Comparison of ENCODE assay signal across 8 cellular contexts in the genomic region with DNA sequence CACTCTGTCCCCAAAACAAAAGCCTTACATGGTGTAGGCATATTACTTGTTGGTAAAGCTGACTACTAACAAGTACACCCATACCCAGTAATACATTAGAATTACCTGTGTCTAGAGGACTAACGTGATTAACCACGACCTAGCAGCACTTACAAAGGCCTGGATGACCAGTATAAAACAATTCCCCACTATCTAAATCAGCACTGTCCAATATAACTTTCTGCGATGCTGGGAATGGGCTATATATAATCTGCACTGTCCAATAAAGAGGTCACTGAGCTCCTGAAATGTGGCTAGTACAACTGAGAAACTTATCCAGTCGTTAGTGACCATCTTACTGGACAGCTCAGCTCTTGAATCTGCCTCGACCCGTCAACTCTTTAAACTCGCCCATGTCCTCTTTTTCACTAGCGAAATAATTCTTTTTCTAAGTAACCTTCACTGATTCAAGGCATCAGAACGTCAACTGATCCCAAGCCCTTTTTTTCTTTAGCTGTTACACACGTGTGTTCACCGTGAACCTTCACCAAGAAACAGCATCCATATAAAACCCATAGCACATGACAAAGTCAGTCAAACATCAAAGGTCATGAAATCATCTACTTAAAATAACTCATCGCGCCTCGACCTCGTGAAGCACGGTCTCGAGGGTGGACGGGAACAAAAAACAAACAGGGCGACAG. TPM values are rescaled to one million over a fixed set of nuclear protein-coding genes. Genes with fewer than 3 reads are reported as not detected.
DNase-seq lines count a peak whose midpoint lies in the region; ATAC-seq and TF ChIP-seq lines count a peak whose summit lies in the region.

No MANE protein-coding gene starts in this region.

- H3K27me3 Mint-ChIP-seq in activated CD4-positive, alpha-beta T cell treated with anti-CD3 and anti-CD28 coated beads, Interleukin-2, amount 10 ng/mL, durations not matched to agents 7 days and 5 days = peaks cover 6% of the 10 kb centered on the region

- no peaks in the 10 kb centered on the region for H3K9me3 Mint-ChIP-seq in activated CD4-positive, alpha-beta T cell treated with anti-CD3 and anti-CD28 coated beads, Interleukin-2, amount 10 ng/mL, durations not matched to agents 7 days and 5 days

- H3K4me1 ChIP-seq in mucosa of rectum (ENCODE audit: control insufficient read depth in 2 of 2, insufficient read depth in 2 of 2, low read length in 2 of 2) = peaks cover 34 to 44% of the 10 kb centered on the region in 2 donors

- no peaks in the 10 kb centered on the region for H3K9me3 ChIP-seq in mucosa of rectum (ENCODE audit: control insufficient read depth in 2 of 2, low read length in 2 of 2)

- H3K4me3 ChIP-seq in choroid plexus epithelial cell (ENCODE audit: low read depth, low read length) (peak overlapping the region; percentile 72), mucosa of rectum (ENCODE audit: low read length in 2 of 2) (peak overlapping the region; percentile 78 to 86)

- ATAC-seq in HG03097 (IDR thresholded peaks at IDR 0.05; ENCODE audit: low FRiP score, unreplicated experiment) = no peak
- ATAC-seq in GM19023 (IDR thresholded peaks at IDR 0.05; ENCODE audit: unreplicated experiment) = no peak

- DNase-seq in activated CD4-positive, alpha-beta T cell treated with anti-CD3 and anti-CD28 coated beads, Interleukin-2, amount 10 ng/mL, durations not matched to agents 7 days and 5 days = no peak
- DNase-seq in activated CD4-positive, alpha-beta T cell treated with anti-CD3 and anti-CD28 coated beads, Interleukin-2, amount 50 U/mL, for 48 hours = no peak
- DNase-seq in NCI-H1694 treated with DMSO at 0.1 percent for 48 hours (lab: John Stamatoyannopoulos, UW) (peak; percentile 65), choroid plexus epithelial cell (ENCODE audit: low read depth) (peak; percentile 66), iPS-NIHi11 (ENCODE audit: low spot score) (no peak)

- peak overlapping the region; percentile 99 for H3K27ac ChIP-seq in mucosa of rectum (ENCODE audit: low read depth in 2 of 2, low read length in 2 of 2)

- peak overlapping the region; percentile 95 for H3K27ac Mint-ChIP-seq in activated CD4-positive, alpha-beta T cell treated with anti-CD3 and anti-CD28 coated beads, Interleukin-2, amount 10 ng/mL, durations not matched to agents 7 days and 5 days

- peak overlapping the region; percentile 86 to 90 for H3K9ac ChIP-seq in mucosa of rectum (ENCODE audit: low read depth in 1 of 2, low read length in 2 of 2)

- peaks cover 48% of the 10 kb centered on the region for H3K4me1 Mint-ChIP-seq in activated CD4-positive, alpha-beta T cell treated with anti-CD3 and anti-CD28 coated beads, Interleukin-2, amount 10 ng/mL, durations not matched to agents 7 days and 5 days

- H3K36me3 Mint-ChIP-seq in activated CD4-positive, alpha-beta T cell treated with anti-CD3 and anti-CD28 coated beads, Interleukin-2, amount 10 ng/mL, durations not matched to agents 7 days and 5 days (ENCODE audit: low read depth) = peaks cover 2% of the 10 kb centered on the region

- no peaks in the 10 kb centered on the region for H3K27me3 ChIP-seq in mucosa of rectum (ENCODE audit: control insufficient read depth in 2 of 2, insufficient read depth in 2 of 2, low read length in 2 of 2)

- H3K4me3 Mint-ChIP-seq in activated CD4-positive, alpha-beta T cell treated with anti-CD3 and anti-CD28 coated beads, Interleukin-2, amount 10 ng/mL, durations not matched to agents 7 days and 5 days = peak overlapping the region; percentile 98

- POLR2A ChIA-PET in activated CD4-positive, alpha-beta T cell treated with anti-CD3 and anti-CD28 coated beads, Interleukin-2, amount 10 ng/mL, durations not matched to agents 7 days and 5 days (lab: Charles Lee) = no interaction called here

- CTCF ChIA-PET in activated CD4-positive, alpha-beta T cell treated with anti-CD3 and anti-CD28 coated beads, Interleukin-2, amount 10 ng/mL, durations not matched to agents 7 days and 5 days (lab: Charles Lee) = interaction anchor here (0.6 to 2.0 kb wide), 6 partner anchors 14 to 224 kb away, joined by 3 to 5 read pairs (median 3); no protein-coding TSS in a partner anchor

- TF ChIP-seq CTCF in choroid plexus epithelial cell (conservative IDR thresholded peaks at IDR 0.05; ENCODE audit: low read depth, low read length) = no peak

- no peaks in the 10 kb centered on the region for H3K36me3 ChIP-seq in mucosa of rectum (ENCODE audit: control insufficient read depth in 2 of 2, insufficient read depth in 2 of 2, low read length in 2 of 2)

RNA-seq across cellular contexts. Expression of a gene that starts 0.9 kb away (rescaled TPM):
- total RNA-seq in activated CD4-positive, alpha-beta T cell treated with anti-CD3 and anti-CD28 coated beads, Interleukin-2, amount 10 ng/mL, durations not matched to agents 7 days and 5 days = 10 to 100 TPM; 14.4 to 15.1 TPM

RNA-seq across cellular contexts. Expression of a gene that starts 44.4 kb away (rescaled TPM):
- total RNA-seq in activated CD4-positive, alpha-beta T cell treated with anti-CD3 and anti-CD28 coated beads, Interleukin-2, amount 10 ng/mL, durations not matched to agents 7 days and 5 days = not detected

Comparison
In these comparisons a context has a peak if more than half of its experiments do, and no peak if none do; other contexts are left out.
1. DNase-seq: peak in NCI-H1694 treated with DMSO at 0.1 percent for 48 hours (single experiment) and choroid plexus epithelial cell (single experiment); none in activated CD4-positive, alpha-beta T cell treated with anti-CD3 and anti-CD28 coated beads, Interleukin-2, amount 10 ng/mL, durations not matched to agents 7 days and 5 days (single experiment), activated CD4-positive, alpha-beta T cell treated with anti-CD3 and anti-CD28 coated beads, Interleukin-2, amount 50 U/mL, for 48 hours (0 of 2) and iPS-NIHi11 (single experiment).